Comparison of ENCODE assay signal across 20 cellular contexts in the genomic region with DNA sequence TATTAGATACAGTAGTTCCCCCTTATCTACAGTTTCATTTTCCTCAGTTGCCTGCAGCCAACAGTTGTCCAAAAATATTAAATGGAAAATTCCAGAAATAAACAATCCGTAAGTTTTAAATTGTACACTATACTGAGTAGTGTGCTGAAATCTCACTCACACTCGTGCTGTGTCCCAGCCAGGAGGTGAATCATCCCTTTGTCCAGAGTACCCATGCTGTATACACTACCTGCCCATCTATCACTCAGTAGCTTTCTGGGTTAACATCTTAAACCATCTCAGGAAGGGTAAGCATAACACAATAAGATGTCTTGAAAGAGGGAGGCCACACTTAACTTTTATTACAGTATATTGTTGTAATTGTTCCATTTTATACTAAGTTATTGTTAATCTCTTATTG. TPM values are rescaled to one million over a fixed set of nuclear protein-coding genes. Genes with fewer than 3 reads are reported as not detected.
"Had no signal": no experiment of that assay in that cellular context is flagged by ENCODE, and none has a peak within 500 bp of the region (broad histone marks: within the 10 kb centered on the region; RNA-seq: fewer than 3 reads in every experiment).

No MANE protein-coding gene starts in this region.

- H3K27ac ChIP-seq: left lung, lower lobe of right lung, pancreas, prostate gland, skin epidermis, suprapubic skin, thoracic aorta, tibial artery, vagina had no signal

- H3K4me3 ChIP-seq: left lung, lower lobe of right lung, pancreas, prostate gland, skin epidermis, suprapubic skin, thoracic aorta, tibial artery, vagina had no signal

- H3K27me3 ChIP-seq: left lung, pancreas, vagina had no signal

- H3K9me3 ChIP-seq: left lung, lower lobe of right lung, pancreas, prostate gland, suprapubic skin, thoracic aorta, tibial artery, vagina had no signal

- H3K36me3 ChIP-seq: left lung, lower lobe of right lung, pancreas, prostate gland, suprapubic skin, thoracic aorta, tibial artery, vagina had no signal

- ATAC-seq: naive thymus-derived CD8-positive, alpha-beta T cell; sciatic nerve; stimulated activated effector memory CD8-positive, alpha-beta T cell treated with anti-CD3 and anti-CD28 coated beads, Interleukin-12 subunit alpha, Interleukin-12 subunit beta, amount 100 ng/mL, for 72 hours had no signal

- H3K4me1 ChIP-seq: left lung, lower lobe of right lung, pancreas, prostate gland, suprapubic skin, tibial artery, vagina had no signal

- DNase-seq: immature natural killer cell; kidney; left colon; left lung; lower lobe of right lung; naive thymus-derived CD8-positive, alpha-beta T cell; pancreas; posterior cingulate gyrus; retina; right cardiac atrium; stimulated activated CD4-positive, alpha-beta T cell treated with anti-CD3 and anti-CD28 coated beads, Interleukin-4, amount 100 ng/mL, for 24 hours; stimulated activated naive CD4-positive, alpha-beta T cell; tibial artery had no signal

RNA-seq across cellular contexts. Expression of a gene that starts 31.7 kb away (rescaled TPM):
- total RNA-seq: naive thymus-derived CD8-positive, alpha-beta T cell had no signal
- polyA plus RNA-seq: immature natural killer cell; naive thymus-derived CD8-positive, alpha-beta T cell had no signal
